Comparison of ENCODE assay signal across 8 cellular contexts in genomic region chrX:53281321-53281822, GRCh38. TPM values are rescaled to one million over a fixed set of nuclear protein-coding genes. Genes with fewer than 3 reads are reported as not detected.
A peak's percentile ranks its signal among the peaks of the same experiment; 100 is the strongest.
DNase-seq lines count a peak whose midpoint lies in the region; ATAC-seq and TF ChIP-seq lines count a peak whose summit lies in the region.

Gene IQSEC2 (minus strand): TSS chrX:53281584.

- peak within 1 kb of the TSS; percentile 95 for H3K27ac ChIP-seq in PC-3 (ENCODE audit: low read length)
- peak within 1 kb of the TSS; percentile 65 for H3K27ac ChIP-seq in lower lobe of right lung
- H3K27ac ChIP-seq in tibial nerve = peak within 1 kb of the TSS in 3 of 4 donors; percentile 78 to 89 (median 85)

- peak within 1 kb of the TSS; percentile 64 for H2AFZ ChIP-seq in PC-3 (ENCODE audit: low read length)

- peak in 1 of 2 donors; percentile 35 for TF ChIP-seq POLR2A in tibial nerve (IDR thresholded peaks at IDR 0.05)
- no peak for TF ChIP-seq POLR2A in GM18505 (IDR thresholded peaks at IDR 0.05; ENCODE audit: borderline replicate concordance, extremely low read depth, insufficient read depth, insufficient read length)

- peak within 1 kb of the TSS; percentile 80 for H3K9ac ChIP-seq in PC-3 (ENCODE audit: low read length)

- ATAC-seq in PC-3 (peak; percentile 80), lower lobe of right lung (peak; percentile 94 to 95), GM18505 (IDR thresholded peaks at IDR 0.05; ENCODE audit: unreplicated experiment) (no peak)
- ATAC-seq in activated T-cell treated with anti-CD3 and anti-CD28 coated beads, Interleukin-2, amount 50 U/mL, for 4 hours = no peak

- H3K36me3 ChIP-seq in PC-3 (ENCODE audit: low read depth, low read length) (no peaks in the 10 kb centered on the region), lower lobe of right lung (no peaks in the 10 kb centered on the region), tibial nerve (no peaks in the 10 kb centered on the region)

- H3K27me3 Mint-ChIP-seq in activated T-cell treated with anti-CD3 and anti-CD28 coated beads, Interleukin-2, amount 50 U/mL, for 4 hours (ENCODE audit: low read depth) = no peaks in the 10 kb centered on the region
- peaks cover 43% of the 10 kb centered on the region for H3K27me3 Mint-ChIP-seq in activated T-cell treated with anti-CD3 and anti-CD28 coated beads, Interleukin-2, amount 50 U/mL, for 24 hours

- H3K9me3 ChIP-seq in PC-3 (ENCODE audit: low read length) (no peaks in the 10 kb centered on the region), lower lobe of right lung (no peaks in the 10 kb centered on the region), tibial nerve (no peaks in the 10 kb centered on the region)

- H3K9me2 ChIP-seq in PC-3 (replicated peaks; ENCODE audit: low read length) = no peaks in the 10 kb centered on the region

- peaks cover 7% of the 10 kb centered on the region for H3K4me1 Mint-ChIP-seq in activated T-cell treated with anti-CD3 and anti-CD28 coated beads, Interleukin-2, amount 50 U/mL, for 4 hours (ENCODE audit: low read depth)
- peaks cover 7% of the 10 kb centered on the region for H3K4me1 Mint-ChIP-seq in activated T-cell treated with anti-CD3 and anti-CD28 coated beads, Interleukin-2, amount 50 U/mL, for 24 hours (ENCODE audit: low read depth)

- BruUV-seq in PC-3 (replicated peaks; lab: Mats Ljungman, UMichigan) = no TSS peak

- TF ChIP-seq EP300 in tibial nerve (IDR thresholded peaks at IDR 0.05) = no peak

- H3K4me3 Mint-ChIP-seq in activated T-cell treated with anti-CD3 and anti-CD28 coated beads, Interleukin-2, amount 50 U/mL, for 4 hours = no peak within 1 kb of the TSS
- H3K4me3 Mint-ChIP-seq in activated T-cell treated with anti-CD3 and anti-CD28 coated beads, Interleukin-2, amount 50 U/mL, for 24 hours = no peak within 1 kb of the TSS

- H3K9me3 Mint-ChIP-seq in activated T-cell treated with anti-CD3 and anti-CD28 coated beads, Interleukin-2, amount 50 U/mL, for 4 hours = no peaks in the 10 kb centered on the region
- no peaks in the 10 kb centered on the region for H3K9me3 Mint-ChIP-seq in activated T-cell treated with anti-CD3 and anti-CD28 coated beads, Interleukin-2, amount 50 U/mL, for 24 hours

- TF ChIP-seq CTCF in PC-3 (conservative IDR thresholded peaks at IDR 0.05; ENCODE audit: low read depth, low read length) = no peak
- TF ChIP-seq CTCF in lower lobe of right lung (IDR thresholded peaks at IDR 0.05) = no peak
- no peak for TF ChIP-seq CTCF in tibial nerve (IDR thresholded peaks at IDR 0.05)

- H3K4me3 ChIP-seq in PC-3 (ENCODE audit: low read length) (peak within 1 kb of the TSS; percentile 62), lower lobe of right lung (peak within 1 kb of the TSS; percentile 58), tibial nerve (peak within 1 kb of the TSS; percentile 22 to 51 (median 37))

- POLR2A ChIA-PET in PC-3 (lab: Charles Lee; ENCODE audit: unreplicated experiment) = interaction anchor here (1.0 kb wide), 1 partner anchor 141 kb away, joined by 7 read pairs; the partner anchor contains the start of genes RIBC1 and SMC1A

- peaks cover 22% of the 10 kb centered on the region for H3K79me2 ChIP-seq in PC-3 (ENCODE audit: low read length)

- peak within 1 kb of the TSS; percentile 88 for H3K4me2 ChIP-seq in PC-3 (ENCODE audit: low read length)

- H3K4me1 ChIP-seq in PC-3 (ENCODE audit: insufficient read depth, low read length) (peaks cover 42% of the 10 kb centered on the region), lower lobe of right lung (peaks cover 16% of the 10 kb centered on the region), tibial nerve (peaks cover 0 to 44% (median 18%) of the 10 kb centered on the region in 4 donors)

- CTCF ChIA-PET in PC-3 (lab: Charles Lee) = interaction anchor here (0.5 to 1.5 kb wide), 6 partner anchors 15 to 201 kb away, joined by 3 to 7 read pairs (median 4); no protein-coding TSS in a partner anchor

- intact Hi-C loops in PC-3 (cut with micrococcal nuclease) (loop anchor here (1.0 to 10.0 kb wide), 2 partner anchors 18 to 153 kb away; partner anchors contain the start of gene HSD17B10), lower lobe of right lung (cut with DNase I) (no loop called here)

- no peak within 1 kb of the TSS for H3K27ac Mint-ChIP-seq in activated T-cell treated with anti-CD3 and anti-CD28 coated beads, Interleukin-2, amount 50 U/mL, for 24 hours

- 7% methylated on average over 4 to 6 of the region's 9 CpGs for whole genome bisulfite sequencing in tibial nerve, 2 donors

- peak; percentile 62 for DNase-seq in GM04504 (ENCODE audit: low read depth)
- peak; percentile 89 for DNase-seq in PC-3
- DNase-seq in ecto neural progenitor cell (ENCODE audit: low spot score) = peak; percentile 65
- peak; percentile 86 for DNase-seq in lower lobe of right lung
- DNase-seq in tibial nerve (ENCODE audit: low spot score in 2 of 2) = peak; percentile 67 to 69
- DNase-seq in activated T-cell treated with anti-CD3 and anti-CD28 coated beads, Interleukin-2, amount 50 U/mL, for 4 hours = no peak
- no peak for DNase-seq in activated T-cell treated with anti-CD3 and anti-CD28 coated beads, Interleukin-2, amount 50 U/mL, for 24 hours

- no peaks in the 10 kb centered on the region for H3F3A ChIP-seq in PC-3 (ENCODE audit: low read length, unreplicated experiment)

- H4K20me1 ChIP-seq in PC-3 (ENCODE audit: low read length) = no peaks in the 10 kb centered on the region

- no peaks in the 10 kb centered on the region for H3K27me3 ChIP-seq in PC-3 (ENCODE audit: low read length)
- H3K27me3 ChIP-seq in lower lobe of right lung (ENCODE audit: low read depth) = no peaks in the 10 kb centered on the region
- peaks cover 0 to 14% of the 10 kb centered on the region in 2 donors for H3K27me3 ChIP-seq in tibial nerve

- H3K36me3 Mint-ChIP-seq in activated T-cell treated with anti-CD3 and anti-CD28 coated beads, Interleukin-2, amount 50 U/mL, for 4 hours (ENCODE audit: insufficient read depth) = no peaks in the 10 kb centered on the region
- H3K36me3 Mint-ChIP-seq in activated T-cell treated with anti-CD3 and anti-CD28 coated beads, Interleukin-2, amount 50 U/mL, for 24 hours (ENCODE audit: low read depth) = no peaks in the 10 kb centered on the region

RNA-seq across cellular contexts. Expression of gene IQSEC2, which starts in this region (rescaled TPM):
- 8.5 and 19.3 TPM in 2 replicates for total RNA-seq in PC-3 (2014; rRNA removed)
- total RNA-seq in lower lobe of right lung = 24.0 TPM
- total RNA-seq in tibial nerve = 10 to 100 TPM; 20.4 to 31.8 (median 28.0) TPM
- total RNA-seq in activated T-cell treated with anti-CD3 and anti-CD28 coated beads, Interleukin-2, amount 50 U/mL, for 4 hours = 1 to 10 TPM in 1 of 3 donors, under 1 TPM in 2; 0.43 to 1.2 (median 0.46) TPM

Comparison
In these comparisons a context has a peak if more than half of its experiments do, and no peak if none do; other contexts are left out.
1. DNase-seq: peak in GM04504 (single experiment), PC-3 (single experiment), ecto neural progenitor cell (single experiment), lower lobe of right lung (single experiment) and tibial nerve (2 of 2); none in activated T-cell treated with anti-CD3 and anti-CD28 coated beads, Interleukin-2, amount 50 U/mL, for 4 hours (single experiment) and activated T-cell treated with anti-CD3 and anti-CD28 coated beads, Interleukin-2, amount 50 U/mL, for 24 hours (single experiment).
2. ATAC-seq: peak in PC-3 (single experiment) and lower lobe of right lung (2 of 2); none in activated T-cell treated with anti-CD3 and anti-CD28 coated beads, Interleukin-2, amount 50 U/mL, for 4 hours (0 of 2) and GM18505 (single experiment).
3. Peak in every context shown above with its lines, with median percentiles within 50 percentile points of each other: H3K27ac ChIP-seq and H3K4me3 ChIP-seq.